ENCODE assay signal across 15 cellular contexts in genomic region chr9:98357921-98358535, GRCh38.
A peak's percentile ranks its signal among the peaks of the same experiment; 100 is the strongest.
DNase-seq lines count a peak whose midpoint lies in the region; ATAC-seq and TF ChIP-seq lines count a peak whose summit lies in the region.
"Had no signal": no experiment of that assay in that cellular context is flagged by ENCODE, and none has a peak within 500 bp of the region (broad histone marks: within the 10 kb centered on the region; RNA-seq: fewer than 3 reads in every experiment).

No MANE protein-coding gene starts in this region.

- WGBS in thyroid gland, 2 donors, result 31 to 39% methylated on average over 5 to 6 of the region's 6 CpGs
- WGBS in lower leg skin, 2 donors, result 87 to 88% methylated on average over 6 of the region's 6 CpGs

- H3K27me3 ChIP-seq in foreskin keratinocyte, result peaks cover 19% of the 10 kb centered on the region
- H3K27me3 ChIP-seq in thyroid gland, result no peaks in the 10 kb centered on the region
- H3K27me3 ChIP-seq: SJSA1 had no signal

- peak in 1 of 2 donors; percentile 7 for TF ChIP-seq POLR2A in thyroid gland (IDR thresholded peaks at IDR 0.05)
- no peak for TF ChIP-seq POLR2A in lower leg skin (IDR thresholded peaks at IDR 0.05)

- peak; percentile 18 for DNase-seq in DMS53 (lab: John Stamatoyannopoulos, UW)
- no peak for DNase-seq in DMS53 treated with DMSO at 0.1 percent for 48 hours (lab: John Stamatoyannopoulos, UW; ENCODE audit: unreplicated experiment)
- peak; percentile 56 for DNase-seq in astrocyte of the hippocampus (ENCODE audit: low read depth, low spot score)
- peak in 1 of 2 donors; percentile 5 for DNase-seq in foreskin keratinocyte
- peak; percentile 89 to 90 for DNase-seq in thyroid gland
- DNase-seq in GM19240 (ENCODE audit: insufficient read length, low spot score), result no peak
- no peak for DNase-seq in stimulated activated CD4-positive, alpha-beta T cell treated with anti-CD3 and anti-CD28 coated beads, Interleukin-1b, Interleukin-23, amount 100 ng/mL, for 48 hours
- no peak for DNase-seq in lower leg skin (ENCODE audit: low spot score in 2 of 2)
- DNase-seq: activated CD4-positive, alpha-beta T cell treated with anti-CD3 and anti-CD28 coated beads for 48 hours; amniotic stem cell; NCI-H1092 treated with DMSO at 0.1 percent for 48 hours; T-helper 9 cell had no signal

- intact Hi-C loops in thyroid gland (cut with DNase I) (no loop called here), lower leg skin (cut with DNase I; ENCODE audit: low total_unique reads) (no loop called here)

- H3K4me3 ChIP-seq in thyroid gland (replicated peaks in 1 of 3) (no peak overlapping the region), lower leg skin (ENCODE audit: low read depth, poor library complexity, severe bottlenecking) (no peak overlapping the region)
- H3K4me3 ChIP-seq: gastroesophageal sphincter, SJSA1 had no signal

- no peaks in the 10 kb centered on the region for H3K9me3 ChIP-seq in thyroid gland
- H3K9me3 ChIP-seq: gastroesophageal sphincter, SJSA1 had no signal

- H3K4me1 ChIP-seq in foreskin keratinocyte (no peaks in the 10 kb centered on the region), thyroid gland (peaks cover 8 to 18% of the 10 kb centered on the region in 2 donors)
- H3K4me1 ChIP-seq: gastroesophageal sphincter, SJSA1 had no signal

- ATAC-seq in foreskin keratinocyte, result peak; percentile 48
- ATAC-seq: gastroesophageal sphincter had no signal

- TF ChIP-seq CTCF in foreskin keratinocyte (conservative IDR thresholded peaks at IDR 0.05) (no peak), thyroid gland (IDR thresholded peaks at IDR 0.05) (no peak), lower leg skin (IDR thresholded peaks at IDR 0.05) (no peak)

- H3K27ac ChIP-seq in foreskin keratinocyte, result no peak overlapping the region
- H3K27ac ChIP-seq in thyroid gland, result peak overlapping the region; percentile 58 to 81 (median 63)
- H3K27ac ChIP-seq: 22Rv1, gastroesophageal sphincter, SJSA1 had no signal

- H3K36me3 ChIP-seq in thyroid gland, result no peaks in the 10 kb centered on the region
- H3K36me3 ChIP-seq: gastroesophageal sphincter, SJSA1 had no signal

Comparison
In these comparisons a context has a peak if more than half of its experiments do, and no peak if none do; other contexts are left out.
1. DNase-seq: peak in DMS53 (single experiment), astrocyte of the hippocampus (single experiment) and thyroid gland (2 of 2); none in DMS53 treated with DMSO at 0.1 percent for 48 hours (single experiment), GM19240 (single experiment), stimulated activated CD4-positive, alpha-beta T cell treated with anti-CD3 and anti-CD28 coated beads, Interleukin-1b, Interleukin-23, amount 100 ng/mL, for 48 hours (single experiment) and lower leg skin (0 of 2).